ENCODE assay signal across 11 cellular contexts in genomic region chr10:71600856-71601255, GRCh38.
DNase-seq lines count a peak whose midpoint lies in the region; ATAC-seq and TF ChIP-seq lines count a peak whose summit lies in the region.
"Had no signal": no experiment of that assay in that cellular context is flagged by ENCODE, and none has a peak within 500 bp of the region (broad histone marks: within the 10 kb centered on the region; RNA-seq: fewer than 3 reads in every experiment).

No MANE protein-coding gene starts in this region.

- TF ChIP-seq CTCF in smooth muscle cell (IDR thresholded peaks at IDR 0.05; ENCODE audit: borderline replicate concordance, insufficient read depth, poor library complexity, severe bottlenecking), result no peak

- no peak overlapping the region for H3K4me2 ChIP-seq in smooth muscle cell

- peak; percentile 19 for DNase-seq in activated CD4-positive, alpha-beta T cell treated with anti-CD3 and anti-CD28 coated beads for 48 hours
- DNase-seq in activated CD4-positive, alpha-beta T cell treated with anti-CD3 and anti-CD28 coated beads, Interleukin-2, amount 10 ng/mL, durations not matched to agents 7 days and 5 days, result no peak
- DNase-seq in SK-MEL-5 (ENCODE audit: low read depth, low spot score), result peak; percentile 3
- peak; percentile 85 for DNase-seq in fibroblast of gingiva (ENCODE audit: low read depth)
- no peak for DNase-seq in smooth muscle cell (lab: John Stamatoyannopoulos, UW; ENCODE audit: unreplicated experiment)
- no peak for DNase-seq in T1000 (lab: John Stamatoyannopoulos, UW)
- DNase-seq: activated effector memory CD4-positive, alpha-beta T cell treated with Interleukin-2 at 50 U/mL for 16 hours; midbrain had no signal

- H3K36me3 Mint-ChIP-seq in activated CD4-positive, alpha-beta T cell treated with anti-CD3 and anti-CD28 coated beads, Interleukin-2, amount 10 ng/mL, durations not matched to agents 7 days and 5 days (ENCODE audit: low read depth), result no peaks in the 10 kb centered on the region
- H3K36me3 Mint-ChIP-seq: IgD-negative memory B cell had no signal

- no peak for ATAC-seq in HG03520 (IDR thresholded peaks at IDR 0.05; ENCODE audit: unreplicated experiment)
- ATAC-seq in GM21723 (IDR thresholded peaks at IDR 0.05; ENCODE audit: unreplicated experiment), result no peak

- H3K27me3 Mint-ChIP-seq in activated CD4-positive, alpha-beta T cell treated with anti-CD3 and anti-CD28 coated beads, Interleukin-2, amount 10 ng/mL, durations not matched to agents 7 days and 5 days, result no peaks in the 10 kb centered on the region
- H3K27me3 Mint-ChIP-seq: IgD-negative memory B cell had no signal

- H3K4me3 ChIP-seq in smooth muscle cell, result no peak overlapping the region

- H3K79me2 ChIP-seq in smooth muscle cell (ENCODE audit: low read depth), result no peaks in the 10 kb centered on the region

- H4K20me1 ChIP-seq in smooth muscle cell (ENCODE audit: low read depth), result no peaks in the 10 kb centered on the region

- H3K9ac ChIP-seq in smooth muscle cell (ENCODE audit: low read depth), result no peak overlapping the region

- no peaks in the 10 kb centered on the region for H3K36me3 ChIP-seq in smooth muscle cell (ENCODE audit: low read depth)

- WGBS in smooth muscle cell (ENCODE audit: low lambda C conversion rate), result 15% methylated on average over 2 of the region's 2 CpGs

- CTCF ChIA-PET in activated CD4-positive, alpha-beta T cell treated with anti-CD3 and anti-CD28 coated beads, Interleukin-2, amount 10 ng/mL, durations not matched to agents 7 days and 5 days (lab: Charles Lee), result no interaction called here

- POLR2A ChIA-PET in activated CD4-positive, alpha-beta T cell treated with anti-CD3 and anti-CD28 coated beads, Interleukin-2, amount 10 ng/mL, durations not matched to agents 7 days and 5 days (lab: Charles Lee), result no interaction called here

- no peaks in the 10 kb centered on the region for H3K27me3 ChIP-seq in smooth muscle cell (ENCODE audit: low read depth)

- no peaks in the 10 kb centered on the region for H3K9me3 Mint-ChIP-seq in activated CD4-positive, alpha-beta T cell treated with anti-CD3 and anti-CD28 coated beads, Interleukin-2, amount 10 ng/mL, durations not matched to agents 7 days and 5 days
- H3K9me3 Mint-ChIP-seq: IgD-negative memory B cell had no signal

- peaks cover 25% of the 10 kb centered on the region for H3K4me1 ChIP-seq in smooth muscle cell (ENCODE audit: low read depth)

- no peak overlapping the region for H3K27ac Mint-ChIP-seq in activated CD4-positive, alpha-beta T cell treated with anti-CD3 and anti-CD28 coated beads, Interleukin-2, amount 10 ng/mL, durations not matched to agents 7 days and 5 days

- H3K4me3 Mint-ChIP-seq in activated CD4-positive, alpha-beta T cell treated with anti-CD3 and anti-CD28 coated beads, Interleukin-2, amount 10 ng/mL, durations not matched to agents 7 days and 5 days, result no peak overlapping the region
- H3K4me3 Mint-ChIP-seq: IgD-negative memory B cell had no signal

- H3K4me1 Mint-ChIP-seq in activated CD4-positive, alpha-beta T cell treated with anti-CD3 and anti-CD28 coated beads, Interleukin-2, amount 10 ng/mL, durations not matched to agents 7 days and 5 days, result no peaks in the 10 kb centered on the region

- H3K27ac ChIP-seq in smooth muscle cell (ENCODE audit: low read depth), result peak overlapping the region; percentile 88

- H3F3A ChIP-seq in smooth muscle cell (ENCODE audit: low read depth), result peaks cover 7% of the 10 kb centered on the region

- in situ Hi-C loops in SK-MEL-5 (cut with HindIII; ENCODE audit: low pct_unique_long_range_greater_than_20kb, low sequenced_read_pairs), result no loop called here

- H2AFZ ChIP-seq in smooth muscle cell (ENCODE audit: low read depth), result no peak overlapping the region

- H3K9me3 ChIP-seq in smooth muscle cell (replicated peaks; ENCODE audit: low read depth), result no peaks in the 10 kb centered on the region

Comparison
In these comparisons a context has a peak if more than half of its experiments do, and no peak if none do; other contexts are left out.
1. DNase-seq: peak in activated CD4-positive, alpha-beta T cell treated with anti-CD3 and anti-CD28 coated beads for 48 hours (single experiment), SK-MEL-5 (single experiment) and fibroblast of gingiva (single experiment); none in activated CD4-positive, alpha-beta T cell treated with anti-CD3 and anti-CD28 coated beads, Interleukin-2, amount 10 ng/mL, durations not matched to agents 7 days and 5 days (single experiment), smooth muscle cell (single experiment) and T1000 (single experiment).